23 cellular contexts compared by ENCODE assay signal in genomic region chr17:34261568-34261967, GRCh38. TPM values are rescaled to one million over a fixed set of nuclear protein-coding genes. Genes with fewer than 3 reads are reported as not detected.
"Had no signal": no experiment of that assay in that cellular context is flagged by ENCODE, and none has a peak within 500 bp of the region (broad histone marks: within the 10 kb centered on the region; RNA-seq: fewer than 3 reads in every experiment).

No MANE protein-coding gene starts in this region.

- H3K4me1 ChIP-seq: breast epithelium, prostate gland, thyroid gland had no signal

- H3K36me3 ChIP-seq: ascending aorta, breast epithelium, lower lobe of right lung, prostate gland, right atrium auricular region, thyroid gland had no signal

- H3K36me3 Mint-ChIP-seq: activated naive CD4-positive, alpha-beta T cell treated with anti-CD3 and anti-CD28 coated beads, Interleukin-2, amount 50 U/mL, for 24 hours; naive thymus-derived CD8-positive, alpha-beta T cell; stimulated activated naive B cell treated with anti-CD40 and anti-IgM and Interleukin-4, amounts not matched to agents 10 μg/mL and 1 μg/mL and 100 μg/mL, for 72 hours had no signal

- FAIRE-seq: endometrium, keratinocyte had no signal

- H3K4me3 ChIP-seq: ascending aorta, breast epithelium, coronary artery, lower lobe of right lung, prostate gland, right atrium auricular region, skin epidermis, thyroid gland had no signal

- H3K27ac Mint-ChIP-seq: activated naive CD4-positive, alpha-beta T cell treated with anti-CD3 and anti-CD28 coated beads, Interleukin-2, amount 50 U/mL, for 24 hours; naive thymus-derived CD8-positive, alpha-beta T cell; stimulated activated naive B cell treated with anti-CD40 and anti-IgM and Interleukin-4, amounts not matched to agents 10 μg/mL and 1 μg/mL and 100 μg/mL, for 72 hours had no signal

- H3K4me3 Mint-ChIP-seq: activated naive CD4-positive, alpha-beta T cell treated with anti-CD3 and anti-CD28 coated beads, Interleukin-2, amount 50 U/mL, for 24 hours; naive thymus-derived CD8-positive, alpha-beta T cell; stimulated activated naive B cell treated with anti-CD40 and anti-IgM and Interleukin-4, amounts not matched to agents 10 μg/mL and 1 μg/mL and 100 μg/mL, for 72 hours had no signal

- H3K27me3 ChIP-seq: ascending aorta, breast epithelium, right atrium auricular region, thyroid gland had no signal

- H3K27ac ChIP-seq: ascending aorta, breast epithelium, coronary artery, lower lobe of right lung, prostate gland, right atrium auricular region, thyroid gland had no signal

- H3K4me1 Mint-ChIP-seq: activated naive CD4-positive, alpha-beta T cell treated with anti-CD3 and anti-CD28 coated beads, Interleukin-2, amount 50 U/mL, for 24 hours; naive thymus-derived CD8-positive, alpha-beta T cell; stimulated activated naive B cell treated with anti-CD40 and anti-IgM and Interleukin-4, amounts not matched to agents 10 μg/mL and 1 μg/mL and 100 μg/mL, for 72 hours had no signal

- H3K9me3 ChIP-seq: ascending aorta, breast epithelium, lower lobe of right lung, prostate gland, right atrium auricular region, thyroid gland had no signal

- H3K9me3 Mint-ChIP-seq: activated naive CD4-positive, alpha-beta T cell treated with anti-CD3 and anti-CD28 coated beads, Interleukin-2, amount 50 U/mL, for 24 hours; naive thymus-derived CD8-positive, alpha-beta T cell; stimulated activated naive B cell treated with anti-CD40 and anti-IgM and Interleukin-4, amounts not matched to agents 10 μg/mL and 1 μg/mL and 100 μg/mL, for 72 hours had no signal

- DNase-seq: activated gamma-delta T cell; activated T-cell treated with anti-CD3 and anti-CD28 coated beads, Interleukin-2, amount 50 U/mL, for 1 hour; erythroblast; foreskin melanocyte; hypothalamus; lower lobe of right lung; naive thymus-derived CD8-positive, alpha-beta T cell; stimulated activated CD4-positive, alpha-beta T cell treated with anti-CD3 and anti-CD28 coated beads, Interleukin-4, amount 100 ng/mL, for 24 hours; stimulated activated naive B cell treated with anti-CD40 and anti-IgM and Interleukin-4, amounts not matched to agents 10 μg/mL and 1 μg/mL and 100 μg/mL, for 72 hours; thyroid gland had no signal

- ATAC-seq: lower lobe of right lung; naive thymus-derived CD8-positive, alpha-beta T cell; stimulated activated naive B cell treated with anti-CD40 and anti-IgM and Interleukin-4, amounts not matched to agents 10 μg/mL and 1 μg/mL and 100 μg/mL, for 72 hours had no signal

RNA-seq across cellular contexts. Expression of gene CCL2, which starts 6.5 kb away (rescaled TPM):
- polyA plus RNA-seq: naive thymus-derived CD8-positive, alpha-beta T cell had no signal

RNA-seq across cellular contexts. Expression of gene CCL7, which starts 8.5 kb away (rescaled TPM):
- total RNA-seq: ascending aorta; breast epithelium; lower lobe of right lung; naive thymus-derived CD8-positive, alpha-beta T cell; osteocyte; prostate gland; right atrium auricular region; T-helper 1 cell treated with Interleukin-12 subunit alpha and Interleukin-12 subunit beta and Interleukin-4 antibody, amounts not matched to agents 30 ng/mL and 1 ng/mL, for 36 hours; thyroid gland; ureter had no signal
- polyA plus RNA-seq: keratinocyte; naive thymus-derived CD8-positive, alpha-beta T cell had no signal

RNA-seq across cellular contexts. Expression of gene CCL11, which starts 24.0 kb away (rescaled TPM):
- total RNA-seq: ascending aorta; naive thymus-derived CD8-positive, alpha-beta T cell; osteocyte; subcutaneous adipose tissue; T-helper 1 cell treated with Interleukin-12 subunit alpha and Interleukin-12 subunit beta and Interleukin-4 antibody, amounts not matched to agents 30 ng/mL and 1 ng/mL, for 36 hours; thyroid gland; ureter had no signal
- polyA plus RNA-seq: keratinocyte; naive thymus-derived CD8-positive, alpha-beta T cell had no signal

RNA-seq across cellular contexts. Expression of gene CCL8, which starts 57.7 kb away (rescaled TPM):
- total RNA-seq: ascending aorta; naive thymus-derived CD8-positive, alpha-beta T cell; osteocyte; prostate gland; T-helper 1 cell treated with Interleukin-12 subunit alpha and Interleukin-12 subunit beta and Interleukin-4 antibody, amounts not matched to agents 30 ng/mL and 1 ng/mL, for 36 hours; thyroid gland; ureter had no signal
- polyA plus RNA-seq: keratinocyte; naive thymus-derived CD8-positive, alpha-beta T cell had no signal
